In the genomic region with DNA sequence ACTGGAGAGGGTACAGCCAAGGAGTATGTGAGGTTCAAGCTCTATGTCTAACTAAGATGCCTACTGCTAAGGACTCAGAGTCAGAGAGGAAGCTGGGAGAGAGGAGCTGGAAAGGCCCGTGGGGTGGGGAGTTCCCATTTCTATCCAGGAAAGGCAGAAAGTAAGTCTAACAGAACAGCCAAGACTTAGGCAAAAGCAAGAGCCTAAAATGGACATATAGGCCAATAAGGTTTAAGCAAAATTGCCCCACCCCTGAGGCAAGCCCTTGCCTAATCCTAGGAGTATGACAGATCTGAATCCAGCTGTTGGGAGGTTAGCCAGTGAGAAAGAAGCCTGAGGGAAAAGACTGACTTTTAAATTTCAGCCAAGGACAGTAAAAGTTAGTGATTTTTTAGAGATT, we compare ENCODE assay signal across 12 cellular contexts. TPM values are rescaled to one million over a fixed set of nuclear protein-coding genes. Genes with fewer than 3 reads are reported as not detected.
DNase-seq lines count a peak whose midpoint lies in the region; ATAC-seq and TF ChIP-seq lines count a peak whose summit lies in the region.
"Had no signal": no experiment of that assay in that cellular context is flagged by ENCODE, and none has a peak within 500 bp of the region (broad histone marks: within the 10 kb centered on the region; RNA-seq: fewer than 3 reads in every experiment).

No MANE protein-coding gene starts in this region.

- H3K9me3 Mint-ChIP-seq in activated B cell treated with CpG ODN at 0.5 μM for 24 hours, result no peaks in the 10 kb centered on the region
- no peaks in the 10 kb centered on the region for H3K9me3 Mint-ChIP-seq in stimulated activated naive B cell treated with anti-CD40 and anti-IgM and Interleukin-4, amounts not matched to agents 10 μg/mL and 1 μg/mL and 100 μg/mL, for 72 hours
- H3K9me3 Mint-ChIP-seq: activated CD4-positive, alpha-beta T cell treated with anti-CD3 and anti-CD28 coated beads, Interleukin-2, amount 10 ng/mL, durations not matched to agents 7 days and 5 days had no signal

- POLR2A ChIA-PET in activated B cell treated with CpG ODN at 0.5 μM for 24 hours (lab: Charles Lee), result interaction anchor here (0.6 to 6.4 kb wide), 10 partner anchors 17 to 301 kb away, joined by 3 to 79 read pairs (median 7); a partner anchor contains a TSS

- peak overlapping the region; percentile 54 for H3K4me3 Mint-ChIP-seq in activated B cell treated with CpG ODN at 0.5 μM for 24 hours
- peak overlapping the region; percentile 36 to 63 for H3K4me3 Mint-ChIP-seq in stimulated activated naive B cell treated with anti-CD40 and anti-IgM and Interleukin-4, amounts not matched to agents 10 μg/mL and 1 μg/mL and 100 μg/mL, for 72 hours
- H3K4me3 Mint-ChIP-seq: activated CD4-positive, alpha-beta T cell treated with anti-CD3 and anti-CD28 coated beads, Interleukin-2, amount 10 ng/mL, durations not matched to agents 7 days and 5 days had no signal

- H3K27me3 Mint-ChIP-seq in activated B cell treated with CpG ODN at 0.5 μM for 24 hours, result no peaks in the 10 kb centered on the region
- no peaks in the 10 kb centered on the region for H3K27me3 Mint-ChIP-seq in stimulated activated naive B cell treated with anti-CD40 and anti-IgM and Interleukin-4, amounts not matched to agents 10 μg/mL and 1 μg/mL and 100 μg/mL, for 72 hours
- H3K27me3 Mint-ChIP-seq: activated CD4-positive, alpha-beta T cell treated with anti-CD3 and anti-CD28 coated beads, Interleukin-2, amount 10 ng/mL, durations not matched to agents 7 days and 5 days had no signal

- ATAC-seq in activated B cell treated with CpG ODN at 0.5 μM for 24 hours (ENCODE audit: low read depth), result no peak
- ATAC-seq in stimulated activated naive B cell treated with anti-CD40 and anti-IgM and Interleukin-4, amounts not matched to agents 10 μg/mL and 1 μg/mL and 100 μg/mL, for 72 hours (replicated peaks), result peak in 1 of 2 donors; percentile 1
- no peak for ATAC-seq in GM21526 (IDR thresholded peaks at IDR 0.05; ENCODE audit: low FRiP score, unreplicated experiment)
- ATAC-seq: Panc1 had no signal

- intact Hi-C loops in activated B cell treated with CpG ODN at 0.5 μM for 24 hours (cut with micrococcal nuclease) (loop anchor here (5.0 kb wide), 2 partner anchors 84 to 384 kb away; a partner anchor contains a TSS), cardiac septum (cut with DNase I) (loop anchor here (5.0 kb wide), 1 partner anchor 49 kb away; a partner anchor contains a TSS)

- H3K36me3 Mint-ChIP-seq in activated B cell treated with CpG ODN at 0.5 μM for 24 hours (ENCODE audit: low read depth), result peaks cover 21% of the 10 kb centered on the region
- H3K36me3 Mint-ChIP-seq in stimulated activated naive B cell treated with anti-CD40 and anti-IgM and Interleukin-4, amounts not matched to agents 10 μg/mL and 1 μg/mL and 100 μg/mL, for 72 hours, result peaks cover 7 to 20% of the 10 kb centered on the region in 2 donors

- H3K4me1 Mint-ChIP-seq in activated B cell treated with CpG ODN at 0.5 μM for 24 hours, result peaks cover 36% of the 10 kb centered on the region
- peaks cover 52 to 68% of the 10 kb centered on the region in 2 donors for H3K4me1 Mint-ChIP-seq in stimulated activated naive B cell treated with anti-CD40 and anti-IgM and Interleukin-4, amounts not matched to agents 10 μg/mL and 1 μg/mL and 100 μg/mL, for 72 hours

- H3K27ac Mint-ChIP-seq in activated B cell treated with CpG ODN at 0.5 μM for 24 hours, result peak overlapping the region; percentile 93
- H3K27ac Mint-ChIP-seq in stimulated activated naive B cell treated with anti-CD40 and anti-IgM and Interleukin-4, amounts not matched to agents 10 μg/mL and 1 μg/mL and 100 μg/mL, for 72 hours, result peak overlapping the region; percentile 89

- DNase-seq in NCI-H82 (lab: John Stamatoyannopoulos, UW), result peak; percentile 53
- DNase-seq in NCI-H82 treated with DMSO at 0.1 percent for 48 hours (lab: John Stamatoyannopoulos, UW; ENCODE audit: unreplicated experiment), result no peak
- DNase-seq in activated B cell treated with CpG ODN at 0.5 μM for 24 hours, result no peak
- peak; percentile 63 for DNase-seq in cardiac septum (ENCODE audit: low spot score)
- no peak for DNase-seq in stimulated activated naive B cell treated with anti-CD40 and anti-IgM and Interleukin-4, amounts not matched to agents 10 μg/mL and 1 μg/mL and 100 μg/mL, for 72 hours
- DNase-seq in T-helper 2 cell, result no peak
- no peak for DNase-seq in UCSD-AML1 (lab: John Stamatoyannopoulos, UW; ENCODE audit: unreplicated experiment)
- DNase-seq: activated CD4-positive, alpha-beta T cell treated with anti-CD3 and anti-CD28 coated beads, Interleukin-2, amount 10 ng/mL, durations not matched to agents 7 days and 5 days; central memory CD4-positive, alpha-beta T cell had no signal

- CTCF ChIA-PET in activated B cell treated with CpG ODN at 0.5 μM for 24 hours (lab: Charles Lee), result interaction anchor here (1.0 to 7.1 kb wide), 12 partner anchors 15 to 286 kb away, joined by 3 to 95 read pairs (median 7); a partner anchor contains a TSS

- no peak for TF ChIP-seq CTCF in activated B cell treated with CpG ODN at 0.5 μM for 24 hours (IDR thresholded peaks at IDR 0.05)

RNA-seq across cellular contexts. Expression of a gene that starts 1.6 kb away (rescaled TPM):
- total RNA-seq in activated B cell treated with CpG ODN at 0.5 μM for 24 hours (2.9 and 3.6 TPM in 2 replicates), cardiac septum (10.7 TPM)

RNA-seq across cellular contexts. Expression of a gene that starts 7.2 kb away (rescaled TPM):
- total RNA-seq in activated B cell treated with CpG ODN at 0.5 μM for 24 hours, result not detected in 2 replicates
- total RNA-seq in cardiac septum, result not detected

RNA-seq across cellular contexts. Expression of a gene that starts 21.3 kb away (rescaled TPM):
- total RNA-seq in activated B cell treated with CpG ODN at 0.5 μM for 24 hours (43.8 and 67.9 TPM in 2 replicates), cardiac septum (43.1 TPM)

RNA-seq across cellular contexts. Expression of a gene that starts 21.4 kb away (rescaled TPM):
- total RNA-seq in activated B cell treated with CpG ODN at 0.5 μM for 24 hours, result 40.5 and 43.9 TPM in 2 replicates
- total RNA-seq in cardiac septum, result 31.3 TPM

RNA-seq across cellular contexts. Expression of a gene that starts 26.8 kb away (rescaled TPM):
- total RNA-seq in activated B cell treated with CpG ODN at 0.5 μM for 24 hours (154 and 158 TPM in 2 replicates), cardiac septum (2.6 TPM)
- total RNA-seq: progenitor cell of endocrine pancreas had no signal

Comparison
In these comparisons a context has a peak if more than half of its experiments do, and no peak if none do; other contexts are left out.
1. DNase-seq: peak in NCI-H82 (single experiment) and cardiac septum (single experiment); none in NCI-H82 treated with DMSO at 0.1 percent for 48 hours (single experiment), activated B cell treated with CpG ODN at 0.5 μM for 24 hours (single experiment), stimulated activated naive B cell treated with anti-CD40 and anti-IgM and Interleukin-4, amounts not matched to agents 10 μg/mL and 1 μg/mL and 100 μg/mL, for 72 hours (single experiment), T-helper 2 cell (0 of 5) and UCSD-AML1 (single experiment).